ENCODE assay signal across 8 cellular contexts in the genomic region with DNA sequence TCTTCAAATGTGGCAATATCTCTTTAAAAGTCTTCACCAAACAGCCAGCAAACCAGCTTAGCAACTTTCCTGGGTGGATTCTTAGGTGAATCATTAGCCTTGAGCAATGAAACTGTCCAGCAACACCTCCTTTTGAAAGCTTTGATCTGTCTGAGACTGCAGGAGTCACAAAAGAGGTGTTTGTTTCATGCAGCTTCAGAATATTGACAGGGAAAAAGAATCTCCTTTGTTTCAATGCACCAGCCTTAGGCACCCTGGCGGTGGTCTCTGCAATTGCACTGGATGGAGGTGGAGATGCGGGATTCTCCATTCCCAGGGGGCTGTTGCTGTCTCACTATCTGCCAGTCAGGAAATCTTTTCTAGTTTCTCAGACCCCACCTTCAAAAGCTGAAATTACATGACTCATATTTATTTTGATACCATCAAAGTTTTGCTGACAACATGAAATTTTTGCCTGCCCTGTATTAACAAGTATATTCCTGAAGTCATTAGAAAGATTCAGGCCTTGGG.
A peak's percentile ranks its signal among the peaks of the same experiment; 100 is the strongest.
DNase-seq lines count a peak whose midpoint lies in the region; ATAC-seq, FAIRE-seq and TF ChIP-seq lines count a peak whose summit lies in the region.

No MANE protein-coding gene starts in this region.

- no peak overlapping the region for H3K23ac ChIP-seq in mesendoderm (ENCODE audit: low read length)

- ATAC-seq in HG03175 (IDR thresholded peaks at IDR 0.05; ENCODE audit: unreplicated experiment): peak; percentile 60
- ATAC-seq in stimulated activated effector memory CD8-positive, alpha-beta T cell treated with anti-CD3 and anti-CD28 coated beads, Interleukin-12 subunit alpha, Interleukin-12 subunit beta, amount 100 ng/mL, for 72 hours: no peak

- no peaks in the 10 kb centered on the region for H3K9me3 ChIP-seq in astrocyte (ENCODE audit: insufficient read depth, low read depth, low read length)

- no peaks in the 10 kb centered on the region for H3K36me3 Mint-ChIP-seq in astrocyte (ENCODE audit: low read depth, unreplicated experiment)
- H3K36me3 Mint-ChIP-seq in stimulated activated effector memory CD8-positive, alpha-beta T cell treated with anti-CD3 and anti-CD28 coated beads, Interleukin-12 subunit alpha, Interleukin-12 subunit beta, amount 100 ng/mL, for 72 hours: no peaks in the 10 kb centered on the region

- H3K9ac ChIP-seq in astrocyte (ENCODE audit: low read length) (no peak overlapping the region), mesendoderm (ENCODE audit: low read length) (no peak overlapping the region)

- peak; percentile 41 for DNase-seq in astrocyte (ENCODE audit: low read depth)
- peak; percentile 87 for DNase-seq in mesendoderm
- no peak for DNase-seq in inferior parietal cortex (ENCODE audit: extremely low spot score)
- no peak for DNase-seq in hepatic stellate cell (ENCODE audit: low spot score)
- DNase-seq in stimulated activated CD4-positive, alpha-beta T cell treated with anti-CD3 and anti-CD28 coated beads, Interleukin-15, amount 100 ng/mL, for 24 hours: no peak
- DNase-seq in stimulated activated effector memory CD8-positive, alpha-beta T cell treated with anti-CD3 and anti-CD28 coated beads, Interleukin-12 subunit alpha, Interleukin-12 subunit beta, amount 100 ng/mL, for 72 hours (ENCODE audit: low spot score in 2 of 2): no peak

- H3K79me2 ChIP-seq in astrocyte (ENCODE audit: insufficient read depth, low read length): no peaks in the 10 kb centered on the region
- H3K79me2 ChIP-seq in mesendoderm (ENCODE audit: control insufficient read depth, insufficient read depth, low read length): no peaks in the 10 kb centered on the region

- H3K27me3 ChIP-seq in astrocyte (ENCODE audit: insufficient read depth, low read length): no peaks in the 10 kb centered on the region
- H3K27me3 ChIP-seq in mesendoderm (ENCODE audit: insufficient read depth, low read length, poor library complexity): no peaks in the 10 kb centered on the region

- no peak overlapping the region for H2BK5ac ChIP-seq in mesendoderm (ENCODE audit: low read length)

- no peaks in the 10 kb centered on the region for H4K20me1 ChIP-seq in astrocyte (ENCODE audit: insufficient read depth, low read length)

- no peak overlapping the region for H3K4me3 Mint-ChIP-seq in astrocyte (ENCODE audit: unreplicated experiment)
- H3K4me3 Mint-ChIP-seq in stimulated activated effector memory CD8-positive, alpha-beta T cell treated with anti-CD3 and anti-CD28 coated beads, Interleukin-12 subunit alpha, Interleukin-12 subunit beta, amount 100 ng/mL, for 72 hours: no peak overlapping the region

- no peak overlapping the region for H3K18ac ChIP-seq in mesendoderm (ENCODE audit: low read length)

- no peak overlapping the region for H3K4ac ChIP-seq in mesendoderm (ENCODE audit: low read depth, low read length)

- H3K56ac ChIP-seq in mesendoderm (ENCODE audit: low read length): peak overlapping the region; percentile 60

- no peak overlapping the region for H3K27ac ChIP-seq in astrocyte (ENCODE audit: low read depth, low read length)
- H3K27ac ChIP-seq in mesendoderm (ENCODE audit: low read depth, low read length): no peak overlapping the region

- H4K5ac ChIP-seq in mesendoderm (ENCODE audit: low read length): no peak overlapping the region

- no peak overlapping the region for H2BK120ac ChIP-seq in mesendoderm (ENCODE audit: low read depth, low read length)

- H3K9me3 Mint-ChIP-seq in astrocyte (ENCODE audit: unreplicated experiment): no peaks in the 10 kb centered on the region
- H3K9me3 Mint-ChIP-seq in stimulated activated effector memory CD8-positive, alpha-beta T cell treated with anti-CD3 and anti-CD28 coated beads, Interleukin-12 subunit alpha, Interleukin-12 subunit beta, amount 100 ng/mL, for 72 hours: peaks cover 7% of the 10 kb centered on the region

- peaks cover 35% of the 10 kb centered on the region for H3K4me1 Mint-ChIP-seq in astrocyte (ENCODE audit: low read depth, unreplicated experiment)
- no peaks in the 10 kb centered on the region for H3K4me1 Mint-ChIP-seq in stimulated activated effector memory CD8-positive, alpha-beta T cell treated with anti-CD3 and anti-CD28 coated beads, Interleukin-12 subunit alpha, Interleukin-12 subunit beta, amount 100 ng/mL, for 72 hours

- H3K36me3 ChIP-seq in astrocyte (ENCODE audit: insufficient read depth, low read length): no peaks in the 10 kb centered on the region
- no peaks in the 10 kb centered on the region for H3K36me3 ChIP-seq in mesendoderm (ENCODE audit: control insufficient read depth, insufficient read depth, low read length)

- no peak overlapping the region for H2AK5ac ChIP-seq in mesendoderm (ENCODE audit: low read length)

- no peak overlapping the region for H4K8ac ChIP-seq in mesendoderm (ENCODE audit: low read depth, low read length)

- H3K27me3 Mint-ChIP-seq in astrocyte (ENCODE audit: low read depth, unreplicated experiment): no peaks in the 10 kb centered on the region

- no CpG with 5 or more reads among the region's 2 CpGs for WGBS in mesendoderm (ENCODE audit: extremely low coverage, insufficient coverage, low lambda C conversion rate)

- peak overlapping the region; percentile 78 for H2BK15ac ChIP-seq in mesendoderm (replicated peaks; ENCODE audit: low read depth)

- no peaks in the 10 kb centered on the region for H3K79me1 ChIP-seq in mesendoderm (ENCODE audit: low read length)

- no peak overlapping the region for H3K4me2 ChIP-seq in astrocyte (ENCODE audit: low read length)
- no peak overlapping the region for H3K4me2 ChIP-seq in mesendoderm (ENCODE audit: low read length)

- H3K27ac Mint-ChIP-seq in astrocyte (ENCODE audit: unreplicated experiment): peak overlapping the region; percentile 63
- H3K27ac Mint-ChIP-seq in stimulated activated effector memory CD8-positive, alpha-beta T cell treated with anti-CD3 and anti-CD28 coated beads, Interleukin-12 subunit alpha, Interleukin-12 subunit beta, amount 100 ng/mL, for 72 hours: no peak overlapping the region

- H3K4me3 ChIP-seq in astrocyte (ENCODE audit: insufficient read depth, low read depth, low read length) (no peak overlapping the region), mesendoderm (ENCODE audit: low read length) (no peak overlapping the region)

- FAIRE-seq in astrocyte (lab: Jason Lieb, UNC): no peak

- H3K4me1 ChIP-seq in astrocyte (ENCODE audit: insufficient read depth, low read length): peaks cover 9% of the 10 kb centered on the region
- H3K4me1 ChIP-seq in mesendoderm (ENCODE audit: control insufficient read depth, low read depth, low read length): peaks cover 3% of the 10 kb centered on the region

- H2AFZ ChIP-seq in astrocyte (ENCODE audit: low read depth, low read length): no peak overlapping the region

- TF ChIP-seq CTCF in GM12872 (IDR thresholded peaks at IDR 0.05; ENCODE audit: insufficient read depth, low read depth, low read length) (peak; percentile 61; the same call in 2 of the 3 replicates), astrocyte (IDR thresholded peaks at IDR 0.05; ENCODE audit: insufficient read depth, low read depth, low read length) (peak; percentile 61)

Comparison
In these comparisons a context has a peak if more than half of its experiments do, and no peak if none do; other contexts are left out.
1. DNase-seq: peak in astrocyte (single experiment) and mesendoderm (single experiment); none in inferior parietal cortex (single experiment), hepatic stellate cell (single experiment), stimulated activated CD4-positive, alpha-beta T cell treated with anti-CD3 and anti-CD28 coated beads, Interleukin-15, amount 100 ng/mL, for 24 hours (single experiment) and stimulated activated effector memory CD8-positive, alpha-beta T cell treated with anti-CD3 and anti-CD28 coated beads, Interleukin-12 subunit alpha, Interleukin-12 subunit beta, amount 100 ng/mL, for 72 hours (0 of 2).